In genomic region chr2:30457316-30457715, GRCh38 we compare ENCODE assay signal across 31 cellular contexts.
"Had no signal": no experiment of that assay in that cellular context is flagged by ENCODE, and none has a peak within 500 bp of the region (broad histone marks: within the 10 kb centered on the region; RNA-seq: fewer than 3 reads in every experiment).

No MANE protein-coding gene starts in this region.

- H3K27ac ChIP-seq: brain microvascular endothelial cell, Peyer's patch, RWPE1 had no signal

- DNase-seq: activated CD4-positive, alpha-beta memory T cell treated with anti-CD3 and anti-CD28 coated beads for 36 hours; activated CD4-positive, alpha-beta T cell treated with anti-CD3 and anti-CD28 coated beads for 4 hours; activated CD4-positive, alpha-beta T cell treated with anti-CD3 and anti-CD28 coated beads, Interleukin-2, amount 50 U/mL, for 1 hour; activated CD4-positive, CD25-positive, alpha-beta regulatory T cell treated with anti-CD3 and anti-CD28 coated beads, Interleukin-2, amount 50 U/mL, for 72 hours; activated CD8-positive, alpha-beta memory T cell treated with anti-CD3 and anti-CD28 coated beads, Interleukin-2, amount 50 U/mL, for 4 hours; activated effector memory CD4-positive, alpha-beta T cell treated with anti-CD3 and anti-CD28 coated beads, Interleukin-2, amount 50 U/mL, for 16 hours; activated naive CD4-positive, alpha-beta T cell; activated naive CD4-positive, alpha-beta T cell treated with anti-CD3 and anti-CD28 coated beads, Interleukin-2, amount 50 U/mL, for 16 hours; activated naive CD8-positive, alpha-beta T cell treated with anti-CD3 and anti-CD28 coated beads for 36 hours; activated T-cell treated with anti-CD3 and anti-CD28 coated beads, Interleukin-2, amount 50 U/mL, for 48 hours; amniotic stem cell; aorta; brain microvascular endothelial cell; central memory CD4-positive, alpha-beta T cell; NCI-H1092 treated with DMSO at 0.1 percent for 48 hours; NCI-H1417; NCI-H146; NCI-H187 treated with DMSO at 0.1 percent for 48 hours; NCI-H2081 treated with DMSO at 0.1 percent for 48 hours; NCI-H226; NCI-H446 treated with DMSO at 0.1 percent for 48 hours; NCI-H524; NCI-H748 treated with DMSO at 0.1 percent for 48 hours; NK-92 treated with Interleukin-12 subunit alpha and Interleukin-12 subunit beta, amount 100 ng/mL, for 24 hours; PC-3; Peyer's patch; SIG-M5; T-helper 1 cell; T1000 had no signal

- H3K9me3 ChIP-seq: Peyer's patch had no signal

- H3K27me3 Mint-ChIP-seq: activated CD4-positive, alpha-beta memory T cell treated with anti-CD3 and anti-CD28 coated beads for 36 hours; activated naive CD8-positive, alpha-beta T cell treated with anti-CD3 and anti-CD28 coated beads for 36 hours; activated T-helper 17 cell treated with anti-CD3 and anti-CD28 coated beads, Interleukin-2, amount 50 U/mL, for 72 hours had no signal

- H3K9me3 Mint-ChIP-seq: activated naive CD8-positive, alpha-beta T cell treated with anti-CD3 and anti-CD28 coated beads for 36 hours; activated T-helper 17 cell treated with anti-CD3 and anti-CD28 coated beads, Interleukin-2, amount 50 U/mL, for 72 hours had no signal

- H3K27ac Mint-ChIP-seq: activated CD4-positive, alpha-beta memory T cell treated with anti-CD3 and anti-CD28 coated beads for 36 hours; activated naive CD8-positive, alpha-beta T cell treated with anti-CD3 and anti-CD28 coated beads for 36 hours had no signal

- H3K36me3 ChIP-seq: brain microvascular endothelial cell, Peyer's patch had no signal

- H3K4me3 ChIP-seq: Peyer's patch had no signal

- H3K27me3 ChIP-seq: brain microvascular endothelial cell, Peyer's patch had no signal

- H3K4me3 Mint-ChIP-seq: activated CD4-positive, alpha-beta memory T cell treated with anti-CD3 and anti-CD28 coated beads for 36 hours; activated naive CD8-positive, alpha-beta T cell treated with anti-CD3 and anti-CD28 coated beads for 36 hours had no signal
